Comparison of ENCODE assay signal across 37 cellular contexts in the genomic region with DNA sequence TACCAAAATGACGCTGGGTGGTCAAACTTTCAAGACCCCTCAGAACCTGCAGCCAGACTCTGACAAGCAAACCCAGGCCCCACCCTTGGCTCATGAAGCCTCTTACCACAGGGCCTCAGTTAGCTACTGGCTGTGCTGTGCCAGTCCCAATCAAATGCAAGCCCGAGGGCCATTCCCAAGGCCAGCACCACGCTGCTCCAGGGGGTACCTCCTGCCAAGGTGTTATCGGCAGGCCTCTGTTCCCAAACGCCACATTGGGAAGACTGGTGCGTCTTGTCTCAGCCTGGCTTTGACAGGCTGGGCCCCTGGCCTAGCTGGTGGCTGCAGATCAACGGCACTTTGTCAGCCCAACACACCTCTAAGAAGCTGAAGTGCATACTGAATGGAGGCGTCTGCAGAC. TPM values are rescaled to one million over a fixed set of nuclear protein-coding genes. Genes with fewer than 3 reads are reported as not detected.
"Had no signal": no experiment of that assay in that cellular context is flagged by ENCODE, and none has a peak within 500 bp of the region (broad histone marks: within the 10 kb centered on the region; RNA-seq: fewer than 3 reads in every experiment).

No MANE protein-coding gene starts in this region.

- H3K4me3 Mint-ChIP-seq: activated naive CD4-positive, alpha-beta T cell treated with anti-CD3 and anti-CD28 coated beads for 36 hours; activated naive CD4-positive, alpha-beta T cell treated with anti-CD3 and anti-CD28 coated beads, Interleukin-2, amount 10 ng/mL, durations not matched to agents 7 days and 5 days; activated naive CD4-positive, alpha-beta T cell treated with anti-CD3 and anti-CD28 coated beads, Interleukin-2, amount 50 U/mL, for 24 hours; activated naive CD8-positive, alpha-beta T cell; activated naive CD8-positive, alpha-beta T cell treated with anti-CD3 and anti-CD28 coated beads for 36 hours; activated naive CD8-positive, alpha-beta T cell treated with anti-CD3 and anti-CD28 coated beads, Interleukin-2, amount 10 ng/mL, durations not matched to agents 7 days and 5 days; activated naive CD8-positive, alpha-beta T cell treated with anti-CD3 and anti-CD28 coated beads, Interleukin-2, amount 50 U/mL, for 24 hours; activated T-cell treated with anti-CD3 and anti-CD28 coated beads, Interleukin-2, amount 50 U/mL, for 24 hours; activated T-cell treated with anti-CD3 and anti-CD28 coated beads, Interleukin-2, amount 50 U/mL, for 72 hours; activated T-helper 1 cell treated with anti-CD3 and anti-CD28 coated beads, Interleukin-12 subunit alpha, Interleukin-12 subunit beta, Interleukin-2, Interleukin-4 antibody, amounts not matched to agents 30 ng/mL and 10 ng/mL and 1 ng/mL, durations not matched to agents 14 hours and 24 hours and 36 hours; activated T-helper 17 cell treated with anti-CD3 and anti-CD28 coated beads, Interleukin-2, amount 50 U/mL, for 72 hours; brain; central memory CD8-positive, alpha-beta T cell had no signal

- DNase-seq: activated effector memory CD4-positive, alpha-beta T cell treated with anti-CD3 and anti-CD28 coated beads, Interleukin-2, amount 50 U/mL, for 16 hours; activated effector memory CD4-positive, alpha-beta T cell treated with Interleukin-2 at 50 U/mL for 16 hours; activated gamma-delta T cell; activated gamma-delta T cell treated with Interleukin-2 at 50 U/mL for 16 hours; activated naive CD4-positive, alpha-beta T cell treated with anti-CD3 and anti-CD28 coated beads for 36 hours; activated naive CD4-positive, alpha-beta T cell treated with anti-CD3 and anti-CD28 coated beads, Interleukin-2, amount 10 ng/mL, durations not matched to agents 7 days and 5 days; activated naive CD4-positive, alpha-beta T cell treated with anti-CD3 and anti-CD28 coated beads, Interleukin-2, amount 50 U/mL, for 16 hours; activated naive CD4-positive, alpha-beta T cell treated with Interleukin-2 at 50 U/mL for 16 hours; activated naive CD8-positive, alpha-beta T cell treated with anti-CD3 and anti-CD28 coated beads for 36 hours; activated naive CD8-positive, alpha-beta T cell treated with anti-CD3 and anti-CD28 coated beads, Interleukin-2, amount 10 ng/mL, durations not matched to agents 7 days and 5 days; activated naive CD8-positive, alpha-beta T cell treated with anti-CD3 and anti-CD28 coated beads, Interleukin-2, amount 50 U/mL, for 24 hours; activated T-cell treated with anti-CD3 and anti-CD28 coated beads, Interleukin-2, amount 50 U/mL, for 1 hour; activated T-cell treated with anti-CD3 and anti-CD28 coated beads, Interleukin-2, amount 50 U/mL, for 24 hours; activated T-cell treated with anti-CD3 and anti-CD28 coated beads, Interleukin-2, amount 50 U/mL, for 48 hours; activated T-cell treated with anti-CD3 and anti-CD28 coated beads, Interleukin-2, amount 50 U/mL, for 72 hours; adrenal gland; amniotic stem cell; amygdala; anterior cingulate cortex; aorta; body of pancreas; brain microvascular endothelial cell; caudate nucleus; central memory CD4-positive, alpha-beta T cell; cerebellar nuclear complex had no signal

- H3K4me3 ChIP-seq: adrenal gland, ascending aorta, body of pancreas, breast epithelium, cardiac muscle cell had no signal

- H3K9me3 Mint-ChIP-seq: activated naive CD4-positive, alpha-beta T cell treated with anti-CD3 and anti-CD28 coated beads for 36 hours; activated naive CD4-positive, alpha-beta T cell treated with anti-CD3 and anti-CD28 coated beads, Interleukin-2, amount 50 U/mL, for 24 hours; activated naive CD4-positive, alpha-beta T cell treated with anti-CD3 and anti-CD28 coated beads, Interleukin-2, amount 50 U/mL, for 72 hours; activated naive CD8-positive, alpha-beta T cell treated with anti-CD3 and anti-CD28 coated beads for 36 hours; activated naive CD8-positive, alpha-beta T cell treated with anti-CD3 and anti-CD28 coated beads, Interleukin-2, amount 10 ng/mL, durations not matched to agents 7 days and 5 days; activated naive CD8-positive, alpha-beta T cell treated with anti-CD3 and anti-CD28 coated beads, Interleukin-2, amount 50 U/mL, for 24 hours; activated T-cell treated with anti-CD3 and anti-CD28 coated beads, Interleukin-2, amount 50 U/mL, for 24 hours; activated T-cell treated with anti-CD3 and anti-CD28 coated beads, Interleukin-2, amount 50 U/mL, for 72 hours; activated T-helper 17 cell treated with anti-CD3 and anti-CD28 coated beads, Interleukin-2, amount 50 U/mL, for 72 hours; activated T-helper 2 cell treated with anti-CD3 and anti-CD28 coated beads, Interferon-gamma antibody, Interleukin-2, Interleukin-4, amounts not matched to agents 10 μg/mL and 5 μg/mL and 100 μg/mL, durations not matched to agents 14 hours and 24 hours and 36 hours; central memory CD8-positive, alpha-beta T cell had no signal

- H3K4me1 Mint-ChIP-seq: activated naive CD4-positive, alpha-beta T cell treated with anti-CD3 and anti-CD28 coated beads, Interleukin-2, amount 10 ng/mL, durations not matched to agents 7 days and 5 days; activated naive CD4-positive, alpha-beta T cell treated with anti-CD3 and anti-CD28 coated beads, Interleukin-2, amount 50 U/mL, for 24 hours; activated naive CD8-positive, alpha-beta T cell treated with anti-CD3 and anti-CD28 coated beads for 36 hours; activated naive CD8-positive, alpha-beta T cell treated with anti-CD3 and anti-CD28 coated beads, Interleukin-2, amount 10 ng/mL, durations not matched to agents 7 days and 5 days; activated naive CD8-positive, alpha-beta T cell treated with anti-CD3 and anti-CD28 coated beads, Interleukin-2, amount 50 U/mL, for 24 hours; activated T-helper 17 cell treated with anti-CD3 and anti-CD28 coated beads, Interleukin-2, amount 50 U/mL, for 72 hours; brain; central memory CD8-positive, alpha-beta T cell had no signal

- H3K4me1 ChIP-seq: adrenal gland, ascending aorta, body of pancreas, breast epithelium had no signal

- H3K27me3 Mint-ChIP-seq: activated naive CD8-positive, alpha-beta T cell treated with anti-CD3 and anti-CD28 coated beads for 36 hours; activated naive CD8-positive, alpha-beta T cell treated with anti-CD3 and anti-CD28 coated beads, Interleukin-2, amount 50 U/mL, for 24 hours; brain had no signal

- H3K27ac ChIP-seq: adrenal gland, ascending aorta, body of pancreas, brain microvascular endothelial cell, breast epithelium, cardiac muscle cell had no signal

- H3K9me3 ChIP-seq: adrenal gland, ascending aorta, body of pancreas, breast epithelium had no signal

- H3K36me3 Mint-ChIP-seq: activated naive CD4-positive, alpha-beta T cell treated with anti-CD3 and anti-CD28 coated beads, Interleukin-2, amount 10 ng/mL, durations not matched to agents 7 days and 5 days; activated naive CD4-positive, alpha-beta T cell treated with anti-CD3 and anti-CD28 coated beads, Interleukin-2, amount 50 U/mL, for 24 hours; activated naive CD4-positive, alpha-beta T cell treated with anti-CD3 and anti-CD28 coated beads, Interleukin-2, amount 50 U/mL, for 72 hours; activated naive CD8-positive, alpha-beta T cell; activated naive CD8-positive, alpha-beta T cell treated with anti-CD3 and anti-CD28 coated beads for 36 hours; activated naive CD8-positive, alpha-beta T cell treated with anti-CD3 and anti-CD28 coated beads, Interleukin-2, amount 10 ng/mL, durations not matched to agents 7 days and 5 days; brain had no signal

- H3K27ac Mint-ChIP-seq: activated naive CD4-positive, alpha-beta T cell treated with anti-CD3 and anti-CD28 coated beads for 36 hours; activated naive CD4-positive, alpha-beta T cell treated with anti-CD3 and anti-CD28 coated beads, Interleukin-2, amount 10 ng/mL, durations not matched to agents 7 days and 5 days; activated naive CD4-positive, alpha-beta T cell treated with anti-CD3 and anti-CD28 coated beads, Interleukin-2, amount 50 U/mL, for 24 hours; activated naive CD4-positive, alpha-beta T cell treated with anti-CD3 and anti-CD28 coated beads, Interleukin-2, amount 50 U/mL, for 72 hours; activated naive CD8-positive, alpha-beta T cell; activated naive CD8-positive, alpha-beta T cell treated with anti-CD3 and anti-CD28 coated beads for 36 hours; activated naive CD8-positive, alpha-beta T cell treated with anti-CD3 and anti-CD28 coated beads, Interleukin-2, amount 10 ng/mL, durations not matched to agents 7 days and 5 days; activated naive CD8-positive, alpha-beta T cell treated with anti-CD3 and anti-CD28 coated beads, Interleukin-2, amount 50 U/mL, for 24 hours; activated T-cell treated with anti-CD3 and anti-CD28 coated beads, Interleukin-2, amount 50 U/mL, for 24 hours; activated T-cell treated with anti-CD3 and anti-CD28 coated beads, Interleukin-2, amount 50 U/mL, for 72 hours; activated T-helper 1 cell treated with anti-CD3 and anti-CD28 coated beads, Interleukin-12 subunit alpha, Interleukin-12 subunit beta, Interleukin-2, Interleukin-4 antibody, amounts not matched to agents 30 ng/mL and 10 ng/mL and 1 ng/mL, durations not matched to agents 14 hours and 24 hours and 36 hours; activated T-helper 17 cell treated with anti-CD3 and anti-CD28 coated beads, Interleukin-2, amount 50 U/mL, for 72 hours; activated T-helper 2 cell treated with anti-CD3 and anti-CD28 coated beads, Interferon-gamma antibody, Interleukin-2, Interleukin-4, amounts not matched to agents 10 μg/mL and 5 μg/mL and 100 μg/mL, durations not matched to agents 14 hours and 24 hours and 36 hours; brain had no signal

- ATAC-seq: activated naive CD4-positive, alpha-beta T cell treated with anti-CD3 and anti-CD28 coated beads, Interleukin-2, amount 50 U/mL, for 72 hours; activated naive CD8-positive, alpha-beta T cell treated with anti-CD3 and anti-CD28 coated beads, Interleukin-2, amount 50 U/mL, for 24 hours; activated T-cell treated with anti-CD3 and anti-CD28 coated beads, Interleukin-2, amount 50 U/mL, for 72 hours; activated T-helper 17 cell treated with anti-CD3 and anti-CD28 coated beads, Interleukin-2, amount 50 U/mL, for 72 hours; body of pancreas had no signal

- H3K27me3 ChIP-seq: adrenal gland, ascending aorta, body of pancreas, brain microvascular endothelial cell, breast epithelium, cardiac muscle cell had no signal

- H3K36me3 ChIP-seq: adrenal gland, ascending aorta, brain microvascular endothelial cell, breast epithelium, cardiac muscle cell had no signal

RNA-seq across cellular contexts. Expression of gene NOG, which starts 35.8 kb away (rescaled TPM):
- total RNA-seq: activated T-helper 1 cell treated with anti-CD3 and anti-CD28 coated beads, Interleukin-12 subunit alpha, Interleukin-12 subunit beta, Interleukin-2, Interleukin-4 antibody, amounts not matched to agents 30 ng/mL and 10 ng/mL and 1 ng/mL, durations not matched to agents 14 hours and 24 hours and 36 hours; activated T-helper 2 cell treated with anti-CD3 and anti-CD28 coated beads, Interferon-gamma antibody, Interleukin-2, Interleukin-4, amounts not matched to agents 10 μg/mL and 5 μg/mL and 100 μg/mL, durations not matched to agents 14 hours and 24 hours and 36 hours; ascending aorta; cardiac septum had no signal
